In the genomic region with DNA sequence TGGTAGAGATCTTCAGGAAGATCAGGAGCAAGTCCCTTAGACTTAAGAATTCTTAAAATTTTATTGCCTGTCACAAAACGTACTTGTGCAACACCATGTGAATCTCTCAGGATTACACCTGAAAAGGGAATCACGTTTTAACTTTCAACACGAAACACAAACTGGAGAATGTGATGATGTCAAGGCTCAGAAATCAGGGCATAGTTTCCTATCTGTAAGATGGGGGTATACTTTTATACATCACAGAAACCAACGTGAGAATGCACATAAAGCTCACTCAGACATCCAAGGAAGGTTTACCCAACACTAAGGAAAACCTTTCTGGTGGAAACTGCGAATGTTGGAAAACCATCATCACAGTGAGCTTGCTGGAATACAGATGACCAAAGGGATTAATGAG, we compare ENCODE assay signal across 1 cellular context.
TF ChIP-seq lines count a peak whose summit lies in the region.

No MANE protein-coding gene starts in this region.

TF ChIP-seq in GM12878, 131 proteins besides CTCF, POLR2A, EP300 and RAD21 (continued from another document):
- TF ChIP-seq, protein P1, sequence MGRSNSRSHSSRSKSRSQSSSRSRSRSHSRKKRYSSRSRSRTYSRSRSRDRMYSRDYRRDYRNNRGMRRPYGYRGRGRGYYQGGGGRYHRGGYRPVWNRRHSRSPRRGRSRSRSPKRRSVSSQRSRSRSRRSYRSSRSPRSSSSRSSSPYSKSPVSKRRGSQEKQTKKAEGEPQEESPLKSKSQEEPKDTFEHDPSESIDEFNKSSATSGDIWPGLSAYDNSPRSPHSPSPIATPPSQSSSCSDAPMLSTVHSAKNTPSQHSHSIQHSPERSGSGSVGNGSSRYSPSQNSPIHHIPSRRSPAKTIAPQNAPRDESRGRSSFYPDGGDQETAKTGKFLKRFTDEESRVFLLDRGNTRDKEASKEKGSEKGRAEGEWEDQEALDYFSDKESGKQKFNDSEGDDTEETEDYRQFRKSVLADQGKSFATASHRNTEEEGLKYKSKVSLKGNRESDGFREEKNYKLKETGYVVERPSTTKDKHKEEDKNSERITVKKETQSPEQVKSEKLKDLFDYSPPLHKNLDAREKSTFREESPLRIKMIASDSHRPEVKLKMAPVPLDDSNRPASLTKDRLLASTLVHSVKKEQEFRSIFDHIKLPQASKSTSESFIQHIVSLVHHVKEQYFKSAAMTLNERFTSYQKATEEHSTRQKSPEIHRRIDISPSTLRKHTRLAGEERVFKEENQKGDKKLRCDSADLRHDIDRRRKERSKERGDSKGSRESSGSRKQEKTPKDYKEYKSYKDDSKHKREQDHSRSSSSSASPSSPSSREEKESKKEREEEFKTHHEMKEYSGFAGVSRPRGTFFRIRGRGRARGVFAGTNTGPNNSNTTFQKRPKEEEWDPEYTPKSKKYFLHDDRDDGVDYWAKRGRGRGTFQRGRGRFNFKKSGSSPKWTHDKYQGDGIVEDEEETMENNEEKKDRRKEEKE (IDR thresholded peaks at IDR 0.05), result no peak
- TF ChIP-seq IRF4 (IDR thresholded peaks at IDR 0.05; ENCODE audit: low read depth, low read length) (no peak), CEBPB (IDR thresholded peaks at IDR 0.05; ENCODE audit: borderline replicate concordance in 1 of 2, low read depth in 2 of 2, low read length in 2 of 2) (no peak), NRF1 (conservative IDR thresholded peaks at IDR 0.05; ENCODE audit: low read depth, low read length) (no peak), RFX5 (IDR thresholded peaks at IDR 0.05; ENCODE audit: low read depth, low read length) (no peak)
